Comparison of ENCODE assay signal across 20 cellular contexts in genomic region chr1:55103891-55104290, GRCh38.
DNase-seq lines count a peak whose midpoint lies in the region; ATAC-seq, FAIRE-seq and TF ChIP-seq lines count a peak whose summit lies in the region.
"Had no signal": no experiment of that assay in that cellular context is flagged by ENCODE, and none has a peak within 500 bp of the region (broad histone marks: within the 10 kb centered on the region; RNA-seq: fewer than 3 reads in every experiment).

No MANE protein-coding gene starts in this region.

- H3K9me3 ChIP-seq in CD8-positive, alpha-beta T cell (ENCODE audit: low read length), result no peaks in the 10 kb centered on the region
- H3K9me3 ChIP-seq in kidney (ENCODE audit: control insufficient read depth in 1 of 2, low read length in 2 of 2), result no peaks in the 10 kb centered on the region
- H3K9me3 ChIP-seq: BE2C had no signal

- ATAC-seq in CD8-positive, alpha-beta T cell, result no peak
- peak; percentile 21 for ATAC-seq in activated T-helper 17 cell treated with anti-CD3 and anti-CD28 coated beads, Interleukin-2, amount 50 U/mL, for 72 hours (replicated peaks)
- ATAC-seq: GM23338 had no signal

- H3K9me3 Mint-ChIP-seq in CD8-positive, alpha-beta T cell, result no peaks in the 10 kb centered on the region
- H3K9me3 Mint-ChIP-seq in activated T-helper 17 cell treated with anti-CD3 and anti-CD28 coated beads, Interleukin-2, amount 50 U/mL, for 72 hours, result no peaks in the 10 kb centered on the region
- H3K9me3 Mint-ChIP-seq: CD4-positive, CD25-positive, alpha-beta regulatory T cell; GM23338 had no signal

- H3K27me3 ChIP-seq in CD8-positive, alpha-beta T cell (ENCODE audit: insufficient read depth, low read length), result no peaks in the 10 kb centered on the region
- H3K27me3 ChIP-seq: BE2C had no signal

- no peaks in the 10 kb centered on the region for H3K27me3 Mint-ChIP-seq in CD8-positive, alpha-beta T cell (ENCODE audit: low read depth)
- H3K27me3 Mint-ChIP-seq in activated T-helper 17 cell treated with anti-CD3 and anti-CD28 coated beads, Interleukin-2, amount 50 U/mL, for 72 hours, result no peaks in the 10 kb centered on the region
- H3K27me3 Mint-ChIP-seq: CD4-positive, CD25-positive, alpha-beta regulatory T cell had no signal

- no peak overlapping the region for H3K9ac ChIP-seq in kidney (ENCODE audit: low read length in 2 of 2)

- CTCF ChIA-PET in CD8-positive, alpha-beta T cell (lab: Charles Lee), result interaction anchor here (1.2 kb wide), 1 partner anchor 35 kb away, joined by 3 read pairs; no protein-coding TSS in a partner anchor

- peak; percentile 56 for FAIRE-seq in kidney (lab: Jason Lieb, UNC)
- FAIRE-seq: A204.1, H54, HTR-8/SVneo had no signal

- peak overlapping the region; percentile 41 for H3K27ac Mint-ChIP-seq in CD8-positive, alpha-beta T cell
- H3K27ac Mint-ChIP-seq in activated T-helper 17 cell treated with anti-CD3 and anti-CD28 coated beads, Interleukin-2, amount 50 U/mL, for 72 hours, result peak overlapping the region; percentile 72
- H3K27ac Mint-ChIP-seq: GM23338 had no signal

- H3K4me3 Mint-ChIP-seq in CD8-positive, alpha-beta T cell, result no peak overlapping the region
- no peak overlapping the region for H3K4me3 Mint-ChIP-seq in activated T-helper 17 cell treated with anti-CD3 and anti-CD28 coated beads, Interleukin-2, amount 50 U/mL, for 72 hours
- H3K4me3 Mint-ChIP-seq: CD4-positive, CD25-positive, alpha-beta regulatory T cell; GM23338 had no signal

- H3K4me3 ChIP-seq in CD8-positive, alpha-beta T cell (ENCODE audit: low read depth, low read length), result no peak overlapping the region
- H3K4me3 ChIP-seq in kidney (ENCODE audit: low read length in 2 of 2), result no peak overlapping the region
- H3K4me3 ChIP-seq: GM23338 had no signal

- POLR2A ChIA-PET in CD8-positive, alpha-beta T cell (lab: Charles Lee), result no interaction called here

- peaks cover 96% of the 10 kb centered on the region for H3K36me3 Mint-ChIP-seq in CD8-positive, alpha-beta T cell
- peaks cover 98% of the 10 kb centered on the region for H3K36me3 Mint-ChIP-seq in activated T-helper 17 cell treated with anti-CD3 and anti-CD28 coated beads, Interleukin-2, amount 50 U/mL, for 72 hours (ENCODE audit: low read depth)

- H3K4me1 Mint-ChIP-seq in CD8-positive, alpha-beta T cell (ENCODE audit: low read depth), result no peaks in the 10 kb centered on the region
- peaks cover 6% of the 10 kb centered on the region for H3K4me1 Mint-ChIP-seq in activated T-helper 17 cell treated with anti-CD3 and anti-CD28 coated beads, Interleukin-2, amount 50 U/mL, for 72 hours

- no peak overlapping the region for H3K27ac ChIP-seq in CD8-positive, alpha-beta T cell (ENCODE audit: low read depth, low read length)
- H3K27ac ChIP-seq in kidney (ENCODE audit: low read depth in 2 of 2, low read length in 2 of 2), result no peak overlapping the region

- no peaks in the 10 kb centered on the region for H3K4me1 ChIP-seq in CD8-positive, alpha-beta T cell (ENCODE audit: insufficient read depth, low read length)
- H3K4me1 ChIP-seq in kidney (ENCODE audit: control insufficient read depth in 1 of 2, insufficient read depth in 1 of 2, low read depth in 1 of 2, low read length in 2 of 2), result peaks cover 6 to 13% of the 10 kb centered on the region in 2 donors
- H3K4me1 ChIP-seq: BE2C had no signal

- intact Hi-C loops in CD8-positive, alpha-beta T cell (cut with DNase I, micrococcal nuclease), result no loop called here
- intact Hi-C loops in kidney (cut with DNase I), result no loop called here

- peaks cover 55% of the 10 kb centered on the region for H3K36me3 ChIP-seq in CD8-positive, alpha-beta T cell (ENCODE audit: insufficient read depth, low read length)
- H3K36me3 ChIP-seq in kidney (ENCODE audit: control insufficient read depth in 1 of 2, insufficient read depth in 2 of 2, low read length in 2 of 2), result peaks cover 28 to 57% of the 10 kb centered on the region in 2 donors
- H3K36me3 ChIP-seq: BE2C had no signal

- DNase-seq in CD8-positive, alpha-beta T cell, result no peak
- no peak for DNase-seq in kidney
- peak; percentile 84 for DNase-seq in renal cortical epithelial cell (ENCODE audit: low read depth)
- no peak for DNase-seq in COR-L47 (lab: John Stamatoyannopoulos, UW)
- DNase-seq in NCI-H510A (lab: John Stamatoyannopoulos, UW), result no peak
- DNase-seq in DMS53 (lab: John Stamatoyannopoulos, UW), result no peak
- DNase-seq: ACHN; BE2C; C1 segment of cervical spinal cord; CD4-positive, CD25-positive, alpha-beta regulatory T cell; DMS153; DMS79 treated with DMSO at 0.1 percent for 48 hours; GF-D8; HCEC 1CT; IMR-90 had no signal

- TF ChIP-seq CTCF in CD8-positive, alpha-beta T cell (IDR thresholded peaks at IDR 0.05), result no peak
- TF ChIP-seq CTCF in kidney (IDR thresholded peaks at IDR 0.05; ENCODE audit: borderline replicate concordance, extremely low read depth, insufficient read depth), result no peak
